Comparison of ENCODE assay signal across 1 cellular context in genomic region chr16:57300387-57301125, GRCh38.
TF ChIP-seq lines count a peak whose summit lies in the region.

No MANE protein-coding gene starts in this region.

TF ChIP-seq in HepG2, 621 proteins besides CTCF, POLR2A, EP300 and RAD21 (continued from another document and continues in another):
- TF ChIP-seq ZBED4 (CRISPR knock-in tag; IDR thresholded peaks at IDR 0.05; ENCODE audit: borderline replicate concordance) (peak; percentile 88), RCOR2 (CRISPR knock-in tag; IDR thresholded peaks at IDR 0.05) (peak; percentile 84), ZNF468 (CRISPR knock-in tag; IDR thresholded peaks at IDR 0.05) (no peak), NR2F6 (IDR thresholded peaks at IDR 0.05) (peak; percentile 36; the same call in 1 of the 2 replicates), NR2F6 (CRISPR knock-in tag; IDR thresholded peaks at IDR 0.05) (peak; percentile 90), XBP1 (CRISPR knock-in tag; IDR thresholded peaks at IDR 0.05) (peak; percentile 26; the same call in 1 of the 2 replicates), DNMT3B (CRISPR knock-in tag; conservative IDR thresholded peaks at IDR 0.05) (0 out of 2 replicates have a peak, but pooled peaks have one; percentile 59), RELA (CRISPR knock-in tag; IDR thresholded peaks at IDR 0.05) (peak; percentile 91; the same call in 1 of the 2 replicates), MEF2D (CRISPR knock-in tag; IDR thresholded peaks at IDR 0.05) (no peak; the same call in 1 of the 2 replicates), CBX2 (IDR thresholded peaks at IDR 0.05; ENCODE audit: low read depth, low read length) (no peak), CBX2 (CRISPR knock-in tag; IDR thresholded peaks at IDR 0.05; ENCODE audit: low read depth) (no peak), ATF2 (CRISPR knock-in tag; IDR thresholded peaks at IDR 0.05) (peak; percentile 87), ARID2 (CRISPR knock-in tag; IDR thresholded peaks at IDR 0.05; ENCODE audit: borderline replicate concordance) (no peak; the same call in 1 of the 2 replicates), HOXA5 (CRISPR knock-in tag; IDR thresholded peaks at IDR 0.05) (no peak; the same call in 1 of the 2 replicates), KDM6A (CRISPR knock-in tag; IDR thresholded peaks at IDR 0.05; ENCODE audit: low read depth) (no peak), ZNF337 (CRISPR knock-in tag; IDR thresholded peaks at IDR 0.05; ENCODE audit: borderline replicate concordance, low read depth) (no peak), ZNF513 (CRISPR knock-in tag; conservative IDR thresholded peaks at IDR 0.05) (0 out of 2 replicates have a peak, but pooled peaks have one; percentile 98), NR2F2 (IDR thresholded peaks at IDR 0.05; ENCODE audit: borderline replicate concordance, low read depth) (peak; percentile 70; the same call in 1 of the 2 replicates), ATM (IDR thresholded peaks at IDR 0.05; ENCODE audit: borderline replicate concordance) (no peak), ZMYM4 (CRISPR knock-in tag; IDR thresholded peaks at IDR 0.05) (peak; percentile 91), PATZ1 (CRISPR knock-in tag; IDR thresholded peaks at IDR 0.05) (no peak; the same call in none of the 2 replicates), CBX5 (CRISPR knock-in tag; IDR thresholded peaks at IDR 0.05; ENCODE audit: borderline replicate concordance) (peak; percentile 95; the same call in 1 of the 2 replicates), ZNF281 (CRISPR knock-in tag; IDR thresholded peaks at IDR 0.05; ENCODE audit: borderline replicate concordance) (no peak), MAZ (IDR thresholded peaks at IDR 0.05; ENCODE audit: borderline replicate concordance, low read depth, low read length) (peak; percentile 66; the same call in 1 of the 2 replicates), MAZ (CRISPR knock-in tag; IDR thresholded peaks at IDR 0.05; ENCODE audit: low read depth) (peak; percentile 93; the same call in 1 of the 2 replicates)
- TF ChIP-seq, protein P1, sequence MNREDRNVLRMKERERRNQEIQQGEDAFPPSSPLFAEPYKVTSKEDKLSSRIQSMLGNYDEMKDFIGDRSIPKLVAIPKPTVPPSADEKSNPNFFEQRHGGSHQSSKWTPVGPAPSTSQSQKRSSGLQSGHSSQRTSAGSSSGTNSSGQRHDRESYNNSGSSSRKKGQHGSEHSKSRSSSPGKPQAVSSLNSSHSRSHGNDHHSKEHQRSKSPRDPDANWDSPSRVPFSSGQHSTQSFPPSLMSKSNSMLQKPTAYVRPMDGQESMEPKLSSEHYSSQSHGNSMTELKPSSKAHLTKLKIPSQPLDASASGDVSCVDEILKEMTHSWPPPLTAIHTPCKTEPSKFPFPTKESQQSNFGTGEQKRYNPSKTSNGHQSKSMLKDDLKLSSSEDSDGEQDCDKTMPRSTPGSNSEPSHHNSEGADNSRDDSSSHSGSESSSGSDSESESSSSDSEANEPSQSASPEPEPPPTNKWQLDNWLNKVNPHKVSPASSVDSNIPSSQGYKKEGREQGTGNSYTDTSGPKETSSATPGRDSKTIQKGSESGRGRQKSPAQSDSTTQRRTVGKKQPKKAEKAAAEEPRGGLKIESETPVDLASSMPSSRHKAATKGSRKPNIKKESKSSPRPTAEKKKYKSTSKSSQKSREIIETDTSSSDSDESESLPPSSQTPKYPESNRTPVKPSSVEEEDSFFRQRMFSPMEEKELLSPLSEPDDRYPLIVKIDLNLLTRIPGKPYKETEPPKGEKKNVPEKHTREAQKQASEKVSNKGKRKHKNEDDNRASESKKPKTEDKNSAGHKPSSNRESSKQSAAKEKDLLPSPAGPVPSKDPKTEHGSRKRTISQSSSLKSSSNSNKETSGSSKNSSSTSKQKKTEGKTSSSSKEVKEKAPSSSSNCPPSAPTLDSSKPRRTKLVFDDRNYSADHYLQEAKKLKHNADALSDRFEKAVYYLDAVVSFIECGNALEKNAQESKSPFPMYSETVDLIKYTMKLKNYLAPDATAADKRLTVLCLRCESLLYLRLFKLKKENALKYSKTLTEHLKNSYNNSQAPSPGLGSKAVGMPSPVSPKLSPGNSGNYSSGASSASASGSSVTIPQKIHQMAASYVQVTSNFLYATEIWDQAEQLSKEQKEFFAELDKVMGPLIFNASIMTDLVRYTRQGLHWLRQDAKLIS (CRISPR knock-in tag; IDR thresholded peaks at IDR 0.05), result peak; percentile 76; the same call in 1 of the 2 replicates
- TF ChIP-seq, protein P2, sequence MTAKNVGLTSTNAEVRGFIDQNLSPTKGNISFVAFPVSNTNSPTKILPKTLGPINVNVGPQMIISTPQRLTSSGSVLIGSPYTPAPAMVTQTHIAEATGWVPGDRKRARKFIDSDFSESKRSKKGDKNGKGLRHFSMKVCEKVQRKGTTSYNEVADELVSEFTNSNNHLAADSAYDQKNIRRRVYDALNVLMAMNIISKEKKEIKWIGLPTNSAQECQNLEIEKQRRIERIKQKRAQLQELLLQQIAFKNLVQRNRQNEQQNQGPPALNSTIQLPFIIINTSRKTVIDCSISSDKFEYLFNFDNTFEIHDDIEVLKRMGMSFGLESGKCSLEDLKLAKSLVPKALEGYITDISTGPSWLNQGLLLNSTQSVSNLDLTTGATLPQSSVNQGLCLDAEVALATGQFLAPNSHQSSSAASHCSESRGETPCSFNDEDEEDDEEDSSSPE (CRISPR knock-in tag; IDR thresholded peaks at IDR 0.05), result peak; percentile 53; the same call in 1 of the 2 replicates
- TF ChIP-seq, protein P3, sequence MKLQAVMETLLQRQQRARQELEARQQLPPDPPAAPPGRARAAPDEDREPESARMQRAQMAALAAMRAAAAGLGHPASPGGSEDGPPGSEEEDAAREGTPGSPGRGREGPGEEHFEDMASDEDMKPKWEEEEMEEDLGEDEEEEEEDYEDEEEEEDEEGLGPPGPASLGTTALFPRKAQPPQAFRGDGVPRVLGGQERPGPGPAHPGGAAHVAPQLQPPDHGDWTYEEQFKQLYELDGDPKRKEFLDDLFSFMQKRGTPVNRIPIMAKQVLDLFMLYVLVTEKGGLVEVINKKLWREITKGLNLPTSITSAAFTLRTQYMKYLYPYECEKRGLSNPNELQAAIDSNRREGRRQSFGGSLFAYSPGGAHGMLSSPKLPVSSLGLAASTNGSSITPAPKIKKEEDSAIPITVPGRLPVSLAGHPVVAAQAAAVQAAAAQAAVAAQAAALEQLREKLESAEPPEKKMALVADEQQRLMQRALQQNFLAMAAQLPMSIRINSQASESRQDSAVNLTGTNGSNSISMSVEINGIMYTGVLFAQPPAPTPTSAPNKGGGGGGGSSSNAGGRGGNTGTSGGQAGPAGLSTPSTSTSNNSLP (IDR thresholded peaks at IDR 0.05; ENCODE audit: low read depth, low read length), result peak; percentile 84
- TF ChIP-seq, protein P4, sequence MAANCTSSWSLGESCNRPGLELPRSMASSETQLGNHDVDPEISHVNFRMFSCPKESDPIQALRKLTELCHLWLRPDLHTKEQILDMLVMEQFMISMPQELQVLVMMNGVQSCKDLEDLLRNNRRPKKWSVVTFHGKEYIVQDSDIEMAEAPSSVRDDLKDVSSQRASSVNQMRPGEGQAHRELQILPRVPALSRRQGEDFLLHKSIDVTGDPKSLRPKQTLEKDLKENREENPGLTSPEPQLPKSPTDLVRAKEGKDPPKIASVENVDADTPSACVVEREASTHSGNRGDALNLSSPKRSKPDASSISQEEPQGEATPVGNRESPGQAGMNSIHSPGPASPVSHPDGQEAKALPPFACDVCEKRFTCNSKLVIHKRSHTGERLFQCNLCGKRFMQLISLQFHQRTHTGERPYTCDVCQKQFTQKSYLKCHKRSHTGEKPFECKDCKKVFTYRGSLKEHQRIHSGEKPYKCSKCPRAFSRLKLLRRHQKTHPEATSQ (CRISPR knock-in tag; IDR thresholded peaks at IDR 0.05; ENCODE audit: borderline replicate concordance), result no peak; the same call in 1 of the 2 replicates
- TF ChIP-seq, protein P5, sequence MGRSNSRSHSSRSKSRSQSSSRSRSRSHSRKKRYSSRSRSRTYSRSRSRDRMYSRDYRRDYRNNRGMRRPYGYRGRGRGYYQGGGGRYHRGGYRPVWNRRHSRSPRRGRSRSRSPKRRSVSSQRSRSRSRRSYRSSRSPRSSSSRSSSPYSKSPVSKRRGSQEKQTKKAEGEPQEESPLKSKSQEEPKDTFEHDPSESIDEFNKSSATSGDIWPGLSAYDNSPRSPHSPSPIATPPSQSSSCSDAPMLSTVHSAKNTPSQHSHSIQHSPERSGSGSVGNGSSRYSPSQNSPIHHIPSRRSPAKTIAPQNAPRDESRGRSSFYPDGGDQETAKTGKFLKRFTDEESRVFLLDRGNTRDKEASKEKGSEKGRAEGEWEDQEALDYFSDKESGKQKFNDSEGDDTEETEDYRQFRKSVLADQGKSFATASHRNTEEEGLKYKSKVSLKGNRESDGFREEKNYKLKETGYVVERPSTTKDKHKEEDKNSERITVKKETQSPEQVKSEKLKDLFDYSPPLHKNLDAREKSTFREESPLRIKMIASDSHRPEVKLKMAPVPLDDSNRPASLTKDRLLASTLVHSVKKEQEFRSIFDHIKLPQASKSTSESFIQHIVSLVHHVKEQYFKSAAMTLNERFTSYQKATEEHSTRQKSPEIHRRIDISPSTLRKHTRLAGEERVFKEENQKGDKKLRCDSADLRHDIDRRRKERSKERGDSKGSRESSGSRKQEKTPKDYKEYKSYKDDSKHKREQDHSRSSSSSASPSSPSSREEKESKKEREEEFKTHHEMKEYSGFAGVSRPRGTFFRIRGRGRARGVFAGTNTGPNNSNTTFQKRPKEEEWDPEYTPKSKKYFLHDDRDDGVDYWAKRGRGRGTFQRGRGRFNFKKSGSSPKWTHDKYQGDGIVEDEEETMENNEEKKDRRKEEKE (IDR thresholded peaks at IDR 0.05), result no peak
